Comparison of ENCODE assay signal across 1 cellular context in the genomic region with DNA sequence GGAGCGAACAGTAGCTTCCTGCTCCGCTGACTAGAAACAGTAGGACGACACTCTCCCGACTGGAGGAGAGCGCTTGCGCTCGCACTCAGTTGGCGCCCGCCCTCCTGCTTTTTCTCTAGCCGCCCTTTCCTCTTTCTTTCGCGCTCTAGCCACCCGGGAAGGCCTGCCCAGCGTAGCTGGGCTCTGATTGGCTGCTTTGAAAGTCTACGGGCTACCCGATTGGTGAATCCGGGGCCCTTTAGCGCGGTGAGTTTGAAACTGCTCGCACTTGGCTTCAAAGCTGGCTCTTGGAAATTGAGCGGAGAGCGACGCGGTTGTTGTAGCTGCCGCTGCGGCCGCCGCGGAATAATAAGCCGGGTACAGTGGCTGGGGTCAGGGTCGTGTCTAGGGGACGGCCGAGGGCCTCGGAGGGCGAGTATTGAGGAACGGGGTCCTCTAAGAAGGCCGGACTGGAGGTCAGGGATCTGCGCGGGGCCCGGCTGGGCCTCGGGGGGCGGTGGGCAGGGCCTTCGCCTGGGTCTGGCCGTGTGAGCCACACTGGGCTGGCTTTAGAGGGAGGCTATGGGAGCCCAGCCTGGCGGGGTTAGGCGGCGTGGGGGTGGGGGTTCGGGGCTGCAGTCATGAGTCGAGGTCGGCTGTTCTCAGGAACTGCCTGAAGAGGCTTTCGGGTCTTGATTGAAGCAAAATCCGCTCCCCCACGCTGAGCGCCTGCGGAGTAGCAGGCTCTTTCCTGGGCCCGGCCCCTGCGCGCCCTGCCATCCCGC.
TF ChIP-seq lines count a peak whose summit lies in the region.

TSS of gene CDK1 (plus strand) at position 265 of the 764 bp plus-strand sequence. CDS start 1,688 bp downstream, outside the sequence.

TF ChIP-seq in GM12878, 131 proteins besides CTCF, POLR2A, EP300 and RAD21 (continued from another document and continues in another):
- no peak for TF ChIP-seq SIX5 (IDR thresholded peaks at IDR 0.05; ENCODE audit: low read depth, low read length, severe bottlenecking)
- TF ChIP-seq, protein P1, sequence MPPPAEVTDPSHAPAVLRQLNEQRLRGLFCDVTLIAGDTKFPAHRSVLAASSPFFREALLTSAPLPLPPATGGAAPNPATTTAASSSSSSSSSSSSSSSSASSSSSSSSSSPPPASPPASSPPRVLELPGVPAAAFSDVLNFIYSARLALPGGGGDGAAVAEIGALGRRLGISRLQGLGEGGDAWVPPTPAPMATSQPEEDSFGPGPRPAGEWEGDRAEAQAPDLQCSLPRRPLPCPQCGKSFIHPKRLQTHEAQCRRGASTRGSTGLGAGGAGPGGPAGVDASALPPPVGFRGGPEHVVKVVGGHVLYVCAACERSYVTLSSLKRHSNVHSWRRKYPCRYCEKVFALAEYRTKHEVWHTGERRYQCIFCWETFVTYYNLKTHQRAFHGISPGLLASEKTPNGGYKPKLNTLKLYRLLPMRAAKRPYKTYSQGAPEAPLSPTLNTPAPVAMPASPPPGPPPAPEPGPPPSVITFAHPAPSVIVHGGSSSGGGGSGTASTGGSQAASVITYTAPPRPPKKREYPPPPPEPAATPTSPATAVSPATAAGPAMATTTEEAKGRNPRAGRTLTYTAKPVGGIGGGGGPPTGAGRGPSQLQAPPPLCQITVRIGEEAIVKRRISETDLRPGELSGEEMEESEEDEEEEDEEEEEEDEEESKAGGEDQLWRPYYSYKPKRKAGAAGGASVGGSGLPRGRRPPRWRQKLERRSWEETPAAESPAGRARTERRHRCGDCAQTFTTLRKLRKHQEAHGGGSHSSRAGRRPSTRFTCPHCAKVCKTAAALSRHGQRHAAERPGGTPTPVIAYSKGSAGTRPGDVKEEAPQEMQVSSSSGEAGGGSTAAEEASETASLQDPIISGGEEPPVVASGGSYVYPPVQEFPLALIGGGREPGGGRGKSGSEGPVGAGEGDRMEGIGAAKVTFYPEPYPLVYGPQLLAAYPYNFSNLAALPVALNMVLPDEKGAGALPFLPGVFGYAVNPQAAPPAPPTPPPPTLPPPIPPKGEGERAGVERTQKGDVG (CRISPR knock-in tag; IDR thresholded peaks at IDR 0.05), result no peak
- TF ChIP-seq FOXK2 (IDR thresholded peaks at IDR 0.05), result no peak
- peak; percentile 61; the same call in 1 of the 2 replicates for TF ChIP-seq CREM (IDR thresholded peaks at IDR 0.05; ENCODE audit: low read depth)
- peak; percentile 92 for TF ChIP-seq MXI1 (IDR thresholded peaks at IDR 0.05; ENCODE audit: low read depth, low read length)
- no peak for TF ChIP-seq STAT1 (conservative IDR thresholded peaks at IDR 0.05)
- TF ChIP-seq, protein P2, sequence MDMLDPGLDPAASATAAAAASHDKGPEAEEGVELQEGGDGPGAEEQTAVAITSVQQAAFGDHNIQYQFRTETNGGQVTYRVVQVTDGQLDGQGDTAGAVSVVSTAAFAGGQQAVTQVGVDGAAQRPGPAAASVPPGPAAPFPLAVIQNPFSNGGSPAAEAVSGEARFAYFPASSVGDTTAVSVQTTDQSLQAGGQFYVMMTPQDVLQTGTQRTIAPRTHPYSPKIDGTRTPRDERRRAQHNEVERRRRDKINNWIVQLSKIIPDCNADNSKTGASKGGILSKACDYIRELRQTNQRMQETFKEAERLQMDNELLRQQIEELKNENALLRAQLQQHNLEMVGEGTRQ (IDR thresholded peaks at IDR 0.05; ENCODE audit: borderline replicate concordance, low read depth, low read length), result no peak
- TF ChIP-seq ETV6 (conservative IDR thresholded peaks at IDR 0.05 in 1 of 2, IDR thresholded peaks at IDR 0.05 in 1 of 2; ENCODE audit: borderline replicate concordance in 1 of 2, low read depth in 1 of 2), result no peak
- TF ChIP-seq MYC (IDR thresholded peaks at IDR 0.05; ENCODE audit: insufficient read depth, insufficient read length, insufficient replicate concordance, low read length, severe bottlenecking), result no peak
- no peak for TF ChIP-seq ZNF274 (IDR thresholded peaks at IDR 0.05; ENCODE audit: insufficient read depth, insufficient read length)
- no peak for TF ChIP-seq HDGF (IDR thresholded peaks at IDR 0.05)
- TF ChIP-seq SIN3A (IDR thresholded peaks at IDR 0.05; ENCODE audit: low read depth, low read length), result peak; percentile 100
- TF ChIP-seq ZNF384 (IDR thresholded peaks at IDR 0.05; ENCODE audit: borderline replicate concordance, low read depth, low read length), result no peak
- TF ChIP-seq EED (IDR thresholded peaks at IDR 0.05; ENCODE audit: low read depth), result peak; percentile 55; the same call in 1 of the 2 replicates
- no peak for TF ChIP-seq CEBPZ (IDR thresholded peaks at IDR 0.05; ENCODE audit: low read depth, low read length)
- TF ChIP-seq TCF12 (IDR thresholded peaks at IDR 0.05; ENCODE audit: low read depth, low read length), result no peak
- TF ChIP-seq PML (IDR thresholded peaks at IDR 0.05; ENCODE audit: low read length), result no peak
- TF ChIP-seq EGR1 (IDR thresholded peaks at IDR 0.05; ENCODE audit: borderline replicate concordance in 1 of 2, low read depth in 2 of 2, low read length in 2 of 2), result no peak
- TF ChIP-seq CBX3 (IDR thresholded peaks at IDR 0.05; ENCODE audit: borderline replicate concordance, low read depth), result no peak
- peak in 1 of 2 experiments; percentile 74; a peak in 3 of 4 replicates for TF ChIP-seq IKZF2 (IDR thresholded peaks at IDR 0.05)
- TF ChIP-seq EZH2 (IDR thresholded peaks at IDR 0.05; ENCODE audit: borderline replicate concordance, control insufficient read depth, low read depth, low read length), result no peak
- no peak for TF ChIP-seq CEBPB (IDR thresholded peaks at IDR 0.05; ENCODE audit: borderline replicate concordance in 1 of 2, low read depth in 2 of 2, low read length in 2 of 2)
- 0 out of 4 replicates have a peak, but pooled peaks of 1 of the 2 experiments have one; percentile 39 for TF ChIP-seq BHLHE40 (IDR thresholded peaks at IDR 0.05; ENCODE audit: borderline replicate concordance in 1 of 2, low read depth in 2 of 2, low read length in 1 of 2)
- peak; percentile 34; the same call in 1 of the 2 replicates for TF ChIP-seq NBN (IDR thresholded peaks at IDR 0.05)
- TF ChIP-seq IKZF1 (conservative IDR thresholded peaks at IDR 0.05), result peak; percentile 57; the same call in 1 of the 2 replicates
- 0 out of 2 replicates have a peak, but pooled peaks have one; percentile 63 for TF ChIP-seq WRNIP1 (IDR thresholded peaks at IDR 0.05; ENCODE audit: borderline replicate concordance, low read depth, low read length)
- peak; percentile 100 for TF ChIP-seq NKRF (conservative IDR thresholded peaks at IDR 0.05)
- no peak for TF ChIP-seq MTA3 (IDR thresholded peaks at IDR 0.05; ENCODE audit: borderline replicate concordance, low read length)
- peak; percentile 78; the same call in 1 of the 2 replicates for TF ChIP-seq CHD2 (IDR thresholded peaks at IDR 0.05; ENCODE audit: borderline replicate concordance, low read depth, low read length)
- no peak for TF ChIP-seq ESRRA (IDR thresholded peaks at IDR 0.05; ENCODE audit: low read length)
- TF ChIP-seq GABPA (IDR thresholded peaks at IDR 0.05; ENCODE audit: low read depth), result no peak
- 0 out of 2 replicates have a peak, but pooled peaks have one; percentile 25 for TF ChIP-seq YY1 (IDR thresholded peaks at IDR 0.05; ENCODE audit: low read depth, low read length)
- TF ChIP-seq CHD4 (IDR thresholded peaks at IDR 0.05), result no peak
- TF ChIP-seq, protein P3, sequence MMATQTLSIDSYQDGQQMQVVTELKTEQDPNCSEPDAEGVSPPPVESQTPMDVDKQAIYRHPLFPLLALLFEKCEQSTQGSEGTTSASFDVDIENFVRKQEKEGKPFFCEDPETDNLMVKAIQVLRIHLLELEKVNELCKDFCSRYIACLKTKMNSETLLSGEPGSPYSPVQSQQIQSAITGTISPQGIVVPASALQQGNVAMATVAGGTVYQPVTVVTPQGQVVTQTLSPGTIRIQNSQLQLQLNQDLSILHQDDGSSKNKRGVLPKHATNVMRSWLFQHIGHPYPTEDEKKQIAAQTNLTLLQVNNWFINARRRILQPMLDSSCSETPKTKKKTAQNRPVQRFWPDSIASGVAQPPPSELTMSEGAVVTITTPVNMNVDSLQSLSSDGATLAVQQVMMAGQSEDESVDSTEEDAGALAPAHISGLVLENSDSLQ (IDR thresholded peaks at IDR 0.05), result 0 out of 2 replicates have a peak, but pooled peaks have one; percentile 15
- TF ChIP-seq HDAC6 (IDR thresholded peaks at IDR 0.05; ENCODE audit: unreplicated experiment), result no peak
- no peak for TF ChIP-seq STAT3 (IDR thresholded peaks at IDR 0.05; ENCODE audit: low read depth, low read length)
- no peak for TF ChIP-seq BACH1 (IDR thresholded peaks at IDR 0.05; ENCODE audit: borderline replicate concordance)
- TF ChIP-seq FOS (IDR thresholded peaks at IDR 0.05; ENCODE audit: borderline replicate concordance, extremely low read depth, insufficient read length), result peak; percentile 48
- TF ChIP-seq MAX (IDR thresholded peaks at IDR 0.05; ENCODE audit: low read depth, low read length), result no peak
- peak; percentile 67 for TF ChIP-seq NRF1 (conservative IDR thresholded peaks at IDR 0.05; ENCODE audit: low read depth, low read length)
- TF ChIP-seq SMAD5 (IDR thresholded peaks at IDR 0.05; ENCODE audit: low read depth), result no peak
- peak; percentile 48; the same call in 1 of the 2 replicates for TF ChIP-seq TCF3 (IDR thresholded peaks at IDR 0.05; ENCODE audit: borderline replicate concordance, insufficient read depth, low read depth, low read length)
- TF ChIP-seq ZNF207 (IDR thresholded peaks at IDR 0.05; ENCODE audit: borderline replicate concordance), result no peak; the same call in 1 of the 2 replicates
- peak; percentile 10; the same call in 1 of the 2 replicates for TF ChIP-seq NFYA (IDR thresholded peaks at IDR 0.05; ENCODE audit: borderline replicate concordance, low read depth, low read length)
- TF ChIP-seq HDAC2 (IDR thresholded peaks at IDR 0.05), result peak; percentile 96; the same call in 1 of the 2 replicates
- TF ChIP-seq RAD51 (IDR thresholded peaks at IDR 0.05), result no peak
- TF ChIP-seq USF1 (IDR thresholded peaks at IDR 0.05; ENCODE audit: borderline replicate concordance, extremely low read length, insufficient read depth, low read depth, low read length), result no peak
- no peak for TF ChIP-seq DPF2 (IDR thresholded peaks at IDR 0.05)
- TF ChIP-seq TARDBP (IDR thresholded peaks at IDR 0.05; ENCODE audit: borderline replicate concordance), result 0 out of 2 replicates have a peak, but pooled peaks have one; percentile 13
- no peak for TF ChIP-seq TCF7 (IDR thresholded peaks at IDR 0.05; ENCODE audit: borderline replicate concordance)
- TF ChIP-seq ZBED1 (IDR thresholded peaks at IDR 0.05; ENCODE audit: borderline replicate concordance), result no peak
- TF ChIP-seq CHD1 (IDR thresholded peaks at IDR 0.05; ENCODE audit: low read depth, low read length), result no peak
- TF ChIP-seq ASH2L (IDR thresholded peaks at IDR 0.05; ENCODE audit: borderline replicate concordance, low read depth), result no peak
- no peak for TF ChIP-seq SREBF1 (IDR thresholded peaks at IDR 0.05; ENCODE audit: low read length)
- no peak for TF ChIP-seq BCL11A (IDR thresholded peaks at IDR 0.05; ENCODE audit: low read depth, low read length)
